ENCODE assay signal across 8 cellular contexts in genomic region chr1:204564835-204565234, GRCh38. TPM values are rescaled to one million over a fixed set of nuclear protein-coding genes. Genes with fewer than 3 reads are reported as not detected.
DNase-seq lines count a peak whose midpoint lies in the region; ATAC-seq and TF ChIP-seq lines count a peak whose summit lies in the region.

No MANE protein-coding gene starts in this region.

- 87% methylated on average over 4 of the region's 4 CpGs for WGBS in mesenchymal stem cell
- 90 to 92% (median 90%) methylated on average over 4 of the region's 4 CpGs for WGBS in ovary, 3 donors

- H4K8ac ChIP-seq in mesenchymal stem cell (ENCODE audit: low read length): no peak overlapping the region

- ATAC-seq in GM18519 (IDR thresholded peaks at IDR 0.05; ENCODE audit: low FRiP score, unreplicated experiment) (peak; percentile 75), GM21528 (IDR thresholded peaks at IDR 0.05; ENCODE audit: low FRiP score, unreplicated experiment) (peak; percentile 83), HG03469 (IDR thresholded peaks at IDR 0.05; ENCODE audit: unreplicated experiment) (peak; percentile 53)

- no peak overlapping the region for H2BK12ac ChIP-seq in mesenchymal stem cell (ENCODE audit: low read length in 2 of 2)

- no peak overlapping the region for H2BK5ac ChIP-seq in mesenchymal stem cell (ENCODE audit: low read depth, low read length, poor library complexity, severe bottlenecking)

- H3K27me3 ChIP-seq in mesenchymal stem cell (ENCODE audit: control insufficient read depth in 1 of 2, insufficient read depth in 1 of 2, low read length in 2 of 2): no peaks in the 10 kb centered on the region
- H3K27me3 ChIP-seq in ovary: no peaks in the 10 kb centered on the region
- H3K27me3 ChIP-seq in HAP-1 (ENCODE audit: low read depth): no peaks in the 10 kb centered on the region

- H2AFZ ChIP-seq in mesenchymal stem cell (ENCODE audit: low read depth, low read length): no peak overlapping the region

- H3K79me1 ChIP-seq in mesenchymal stem cell (replicated peaks; ENCODE audit: low read length, poor library complexity, severe bottlenecking): peaks cover 1% of the 10 kb centered on the region

- TF ChIP-seq POLR2A in ovary (IDR thresholded peaks at IDR 0.05): no peak

- H3K4me1 ChIP-seq in mesenchymal stem cell (ENCODE audit: control insufficient read depth, insufficient read depth, low read depth, low read length): no peaks in the 10 kb centered on the region
- no peaks in the 10 kb centered on the region for H3K4me1 ChIP-seq in ovary (ENCODE audit: insufficient read depth)
- H3K4me1 ChIP-seq in HAP-1: no peaks in the 10 kb centered on the region

- in situ Hi-C loops in HAP-1 (cut with MboI; ENCODE audit: low sequenced_read_pairs): loop anchor here (5.0 kb wide), 1 partner anchor 242 kb away; no protein-coding TSS in a partner anchor

- no peak for TF ChIP-seq EP300 in ovary (IDR thresholded peaks at IDR 0.05)

- H3K36me3 ChIP-seq in mesenchymal stem cell (ENCODE audit: control insufficient read depth in 1 of 2, insufficient read depth in 2 of 2, low read depth in 1 of 2, low read length in 2 of 2) (peaks cover 11 to 12% of the 10 kb centered on the region in 2 experiments), ovary (no peaks in the 10 kb centered on the region), HAP-1 (replicated peaks) (no peaks in the 10 kb centered on the region; the same call in 1 of the 2 replicates)

- H4K91ac ChIP-seq in mesenchymal stem cell (ENCODE audit: low read length): no peak overlapping the region

- no peak overlapping the region for H3K4ac ChIP-seq in mesenchymal stem cell (ENCODE audit: low read depth in 1 of 2, low read length in 2 of 2)

- H3K18ac ChIP-seq in mesenchymal stem cell (ENCODE audit: low read depth in 1 of 2, low read length in 2 of 2): no peak overlapping the region

- H2AK5ac ChIP-seq in mesenchymal stem cell (ENCODE audit: low read length, severe bottlenecking): peak overlapping the region; percentile 59

- no peak overlapping the region for H3K23ac ChIP-seq in mesenchymal stem cell (ENCODE audit: low read length in 2 of 2)

- no peak overlapping the region for H2BK15ac ChIP-seq in mesenchymal stem cell (ENCODE audit: low read depth, poor library complexity, severe bottlenecking)

- intact Hi-C loops in ovary (cut with DNase I): loop anchor here in 3 of 4 donors (5.0 to 10.0 kb wide), 3 partner anchors 200 to 380 kb away; no protein-coding TSS in a partner anchor

- no peak overlapping the region for H3K4me3 ChIP-seq in mesenchymal stem cell (ENCODE audit: insufficient read depth in 1 of 2, low read depth in 1 of 2, low read length in 2 of 2)
- no peak overlapping the region for H3K4me3 ChIP-seq in ovary
- no peak overlapping the region for H3K4me3 ChIP-seq in HAP-1

- H3K4me2 ChIP-seq in mesenchymal stem cell (ENCODE audit: low read length, poor library complexity, severe bottlenecking): no peak overlapping the region

- DNase-seq in mesenchymal stem cell (no peak), ovary (no peak), HAP-1 (ENCODE audit: low spot score in 2 of 2) (no peak), amniotic stem cell (lab: John Stamatoyannopoulos, UW) (no peak), hippocampal formation (lab: John Stamatoyannopoulos, UW) (no peak)

- no peak overlapping the region for H3K14ac ChIP-seq in mesenchymal stem cell (ENCODE audit: low read length in 2 of 2)

- H3K27ac ChIP-seq in mesenchymal stem cell (ENCODE audit: low read length, poor library complexity, severe bottlenecking): no peak overlapping the region
- no peak overlapping the region for H3K27ac ChIP-seq in ovary

- H3K9ac ChIP-seq in mesenchymal stem cell (ENCODE audit: low read length): no peak overlapping the region

- TF ChIP-seq CTCF in ovary (IDR thresholded peaks at IDR 0.05): no peak

- H3K9me3 ChIP-seq in mesenchymal stem cell (ENCODE audit: control insufficient read depth, low read length): no peaks in the 10 kb centered on the region
- no peaks in the 10 kb centered on the region for H3K9me3 ChIP-seq in ovary
- no peaks in the 10 kb centered on the region for H3K9me3 ChIP-seq in HAP-1

- no peak overlapping the region for H2BK120ac ChIP-seq in mesenchymal stem cell (ENCODE audit: low read depth, low read length)

RNA-seq across cellular contexts. Expression of gene MDM4, which starts 48.6 kb away (rescaled TPM):
- polyA plus RNA-seq in mesenchymal stem cell (2013, experiment 1 of 2): 10.6 TPM
- polyA plus RNA-seq in mesenchymal stem cell (2013, experiment 2 of 2): 9.5 TPM
- total RNA-seq in ovary: 100 to 1,000 TPM in 1 of 7 donors, 10 to 100 TPM in 6; 60.3 to 113 (median 80.0) TPM
- 10 to 100 TPM; 10.2 to 30.7 TPM for polyA plus RNA-seq in ovary
